In genomic region chr12:132828706-132829534, GRCh38 we compare ENCODE assay signal across 8 cellular contexts. TPM values are rescaled to one million over a fixed set of nuclear protein-coding genes. Genes with fewer than 3 reads are reported as not detected.
DNase-seq lines count a peak whose midpoint lies in the region; ATAC-seq and TF ChIP-seq lines count a peak whose summit lies in the region.

Gene GOLGA3 (minus strand): TSS chr12:132828869. CDS start chr12:132822128, 6,741 bp downstream.

- TF ChIP-seq CTCF in kidney epithelial cell (IDR thresholded peaks at IDR 0.05; ENCODE audit: insufficient read depth, low read length, poor library complexity, severe bottlenecking), result no peak

- DNase-seq in AML-193 (lab: John Stamatoyannopoulos, UW) (peak; percentile 69 to 74), NCI-H510A (lab: John Stamatoyannopoulos, UW) (peak; percentile 83), cerebellum (ENCODE audit: low spot score) (peak; percentile 98), kidney epithelial cell (ENCODE audit: low read depth) (peak; percentile 63)
- peak; percentile 94 for DNase-seq in activated CD4-positive, alpha-beta T cell treated with anti-CD3 and anti-CD28 coated beads for 1 hour
- peak; percentile 95 for DNase-seq in stimulated activated CD4-positive, alpha-beta T cell treated with anti-CD3 and anti-CD28 coated beads, Interleukin-15, amount 100 ng/mL, for 24 hours

- H3K36me3 ChIP-seq in kidney epithelial cell (ENCODE audit: control insufficient read depth, insufficient read depth, low read length), result peaks cover 2% of the 10 kb centered on the region

- peak; percentile 88 for ATAC-seq in HG03432 (IDR thresholded peaks at IDR 0.05; ENCODE audit: unreplicated experiment)

- H3K4me3 ChIP-seq in kidney epithelial cell (ENCODE audit: low read depth, low read length), result peak within 1 kb of the TSS; percentile 70

- peak; percentile 78 for TF ChIP-seq POLR2A in GM19193 (IDR thresholded peaks at IDR 0.05; ENCODE audit: extremely low read depth, insufficient read depth, insufficient read length)

- H3K27me3 ChIP-seq in kidney epithelial cell (ENCODE audit: control insufficient read depth, insufficient read depth, low read length), result no peaks in the 10 kb centered on the region

RNA-seq across cellular contexts. Expression of gene GOLGA3, which starts in this region (rescaled TPM):
- total RNA-seq in cerebellum (44.1 TPM), kidney epithelial cell (73.2 and 79.1 TPM in 2 replicates)

Comparison
In these comparisons a context has a peak if more than half of its experiments do, and no peak if none do; other contexts are left out.
1. Peak in every context shown above with its lines: DNase-seq, ATAC-seq and H3K4me3 ChIP-seq.